8 cellular contexts compared by ENCODE assay signal in the genomic region with DNA sequence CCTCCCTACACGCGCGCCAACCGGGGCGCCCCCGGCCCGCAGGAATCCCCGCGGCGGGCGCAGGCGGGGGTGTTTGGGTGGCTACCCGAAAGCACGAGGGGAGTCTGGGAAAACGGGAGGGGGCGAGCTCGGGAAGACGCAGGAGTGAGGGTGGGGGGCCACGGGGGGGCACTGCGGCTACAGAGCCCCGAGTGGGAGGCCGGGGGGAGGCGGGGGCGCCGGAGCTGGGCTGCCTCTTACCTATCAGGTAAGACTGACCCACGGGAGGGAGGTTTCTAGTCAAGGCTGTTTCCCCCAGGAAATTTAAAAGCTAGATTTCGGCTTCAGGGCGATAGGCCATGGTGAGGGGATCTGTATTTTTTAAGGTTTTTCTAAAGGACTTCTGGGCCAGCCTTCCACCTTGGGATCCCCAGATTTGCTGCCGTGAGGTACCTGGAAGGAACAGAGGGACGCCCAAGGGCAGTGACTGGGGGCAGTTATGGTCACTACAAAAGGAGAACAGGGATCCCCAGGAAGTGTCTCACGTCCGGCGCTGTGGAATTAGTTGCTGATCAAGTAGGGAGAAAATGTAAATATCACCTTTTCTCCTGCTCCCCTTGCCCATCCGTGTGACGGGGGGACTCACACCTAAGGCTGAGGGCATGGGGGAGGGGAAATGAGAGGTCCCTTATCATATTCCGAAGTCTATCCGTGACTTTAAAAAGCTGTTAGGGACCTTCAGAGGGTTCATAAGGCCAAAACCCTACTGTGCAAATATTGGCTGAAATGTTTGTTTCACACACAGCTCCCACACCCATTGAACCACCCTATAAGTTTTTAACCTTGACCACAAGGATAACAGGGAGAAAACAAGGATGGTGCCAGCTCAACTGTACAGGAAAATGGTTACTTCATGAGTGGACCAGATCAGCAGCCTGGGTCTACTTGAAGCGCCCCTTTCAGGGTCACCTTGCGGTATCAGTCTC. TPM values are rescaled to one million over a fixed set of nuclear protein-coding genes. Genes with fewer than 3 reads are reported as not detected.
DNase-seq lines count a peak whose midpoint lies in the region; ATAC-seq and TF ChIP-seq lines count a peak whose summit lies in the region.

No MANE protein-coding gene starts in this region.

- H3K27ac ChIP-seq in MM.1S (ENCODE audit: low read length) (peak overlapping the region; percentile 64), breast epithelium (peak overlapping the region; percentile 95 to 97), stomach (peak overlapping the region; percentile 93 to 96 (median 96))

- peak overlapping the region; percentile 60 for H3K9ac ChIP-seq in MM.1S (ENCODE audit: low read length)

- peak overlapping the region; percentile 76 for H3K4me2 ChIP-seq in MM.1S (ENCODE audit: low read depth, low read length)

- H3K79me2 ChIP-seq in MM.1S (ENCODE audit: low read length) = peaks cover 42% of the 10 kb centered on the region

- H3K4me3 ChIP-seq in MM.1S (ENCODE audit: low read length) (peak overlapping the region; percentile 60), breast epithelium (peak overlapping the region; percentile 69 to 88 (median 87)), stomach (peak overlapping the region; percentile 62 to 94 (median 82))

- TF ChIP-seq CTCF in MM.1S (IDR thresholded peaks at IDR 0.05; ENCODE audit: low read length) (peak; percentile 28), breast epithelium (IDR thresholded peaks at IDR 0.05) (no peak), stomach (IDR thresholded peaks at IDR 0.05) (no peak)

- no peaks in the 10 kb centered on the region for H4K20me1 ChIP-seq in MM.1S (ENCODE audit: insufficient read depth, low read length)

- WGBS in stomach, 5 donors = 1 to 5% (median 3%) methylated on average over 14 to 39 of the region's 39 CpGs

- DNase-seq in ELR (ENCODE audit: low read depth) (peak; percentile 57), MM.1S (peak; percentile 19), breast epithelium (ENCODE audit: low spot score in 2 of 2) (peak in 1 of 2 donors; percentile 38), left colon (peak; percentile 36 to 62), stomach (peak; percentile 32), D341Med (ENCODE audit: low spot score) (no peak)

- H3K9me3 ChIP-seq in MM.1S (replicated peaks; ENCODE audit: insufficient read depth, low read length) (no peaks in the 10 kb centered on the region), breast epithelium (no peaks in the 10 kb centered on the region), stomach (no peaks in the 10 kb centered on the region)

- TF ChIP-seq POLR2A in breast epithelium (IDR thresholded peaks at IDR 0.05) (no peak), stomach (IDR thresholded peaks at IDR 0.05) (no peak)

- ATAC-seq in left colon (peak; percentile 48), GM18867 (IDR thresholded peaks at IDR 0.05; ENCODE audit: unreplicated experiment) (no peak), GM21529 (IDR thresholded peaks at IDR 0.05; ENCODE audit: unreplicated experiment) (no peak)

- H3K4me1 ChIP-seq in MM.1S (ENCODE audit: low read length) (peaks cover 10% of the 10 kb centered on the region; the same call in 1 of the 2 replicates), breast epithelium (peaks cover 0 to 2% of the 10 kb centered on the region in 2 donors), stomach (peaks cover 50 to 67% (median 60%) of the 10 kb centered on the region in 4 donors)

- 0 out of 2 replicates have a peak, but pooled peaks cover 3% of the 10 kb centered on the region for H3K36me3 ChIP-seq in MM.1S (replicated peaks; ENCODE audit: insufficient read depth, low read length)
- no peaks in the 10 kb centered on the region for H3K36me3 ChIP-seq in breast epithelium
- H3K36me3 ChIP-seq in stomach = peaks cover 0 to 8% (median 0%) of the 10 kb centered on the region in 4 donors

- H3K27me3 ChIP-seq in MM.1S (replicated peaks; ENCODE audit: insufficient read depth, low read length) (no peaks in the 10 kb centered on the region), breast epithelium (no peaks in the 10 kb centered on the region), stomach (peaks cover 0 to 46% (median 0%) of the 10 kb centered on the region in 3 donors)

- no peaks in the 10 kb centered on the region for H3K9me2 ChIP-seq in MM.1S (replicated peaks; ENCODE audit: insufficient read depth, low read length)

- H3F3A ChIP-seq in MM.1S (ENCODE audit: insufficient read depth, low read length) = peaks cover 18% of the 10 kb centered on the region

- TF ChIP-seq EP300 in stomach (IDR thresholded peaks at IDR 0.05) = no peak

- H2AFZ ChIP-seq in MM.1S (ENCODE audit: low read length) = peak overlapping the region; percentile 94

- intact Hi-C loops in breast epithelium (cut with DNase I; ENCODE audit: low total_unique reads) (loop anchor here (5.0 to 10.0 kb wide), 2 partner anchors 55 to 127 kb away; no protein-coding TSS in a partner anchor), left colon (cut with DNase I, micrococcal nuclease) (loop anchor here (5.0 to 10.0 kb wide), 5 partner anchors 185 to 1133 kb away; no protein-coding TSS in a partner anchor), stomach (cut with DNase I; ENCODE audit: low total_unique reads) (loop anchor here (5.0 to 10.0 kb wide), 4 partner anchors 585 to 1125 kb away; no protein-coding TSS in a partner anchor)

RNA-seq across cellular contexts. Expression of gene IRS1, which starts 0.6 kb away (rescaled TPM):
- total RNA-seq in breast epithelium (10 to 100 TPM; 18.4 to 48.3 (median 22.3) TPM), left colon (10 to 100 TPM; 11.2 to 14.8 TPM), stomach (10 to 100 TPM in 4 of 5 donors, 1 to 10 TPM in 1; 8.4 to 26.8 (median 15.6) TPM)
- 10 to 100 TPM in 1 of 3 donors, 1 to 10 TPM in 2; 2.1 to 11.0 (median 5.0) TPM for polyA plus RNA-seq in stomach

RNA-seq across cellular contexts. Expression of gene RHBDD1, which starts 35.6 kb away (rescaled TPM):
- total RNA-seq in breast epithelium = 10 to 100 TPM; 17.9 to 46.2 (median 20.0) TPM
- total RNA-seq in left colon = 10 to 100 TPM; 26.1 to 27.4 TPM
- total RNA-seq in stomach = 10 to 100 TPM in 3 of 5 donors, 1 to 10 TPM in 2; 5.4 to 31.6 (median 11.7) TPM
- 1 to 10 TPM; 1.8 to 5.9 (median 4.5) TPM for polyA plus RNA-seq in stomach
